ENCODE assay signal across 19 cellular contexts in the genomic region with DNA sequence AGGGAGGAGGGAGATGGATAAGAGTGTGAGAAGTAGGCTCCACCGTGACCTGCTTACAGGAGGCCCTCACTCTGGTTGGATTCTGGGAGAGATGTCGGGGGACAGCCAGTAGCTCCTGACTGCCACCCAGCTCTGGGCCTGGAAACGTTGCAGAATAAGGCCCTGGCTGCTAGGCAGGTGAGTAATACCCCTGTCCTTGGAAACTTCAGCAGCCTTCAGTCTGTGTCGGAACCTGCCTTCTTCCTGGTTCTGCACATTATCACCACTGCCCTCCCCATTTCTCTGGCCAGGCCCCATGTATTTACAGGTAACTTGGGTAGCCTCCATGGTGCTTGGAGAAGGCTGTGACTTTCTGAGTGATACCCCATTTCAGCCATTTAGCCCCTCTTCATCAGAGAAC. TPM values are rescaled to one million over a fixed set of nuclear protein-coding genes. Genes with fewer than 3 reads are reported as not detected.
"Had no signal": no experiment of that assay in that cellular context is flagged by ENCODE, and none has a peak within 500 bp of the region (broad histone marks: within the 10 kb centered on the region; RNA-seq: fewer than 3 reads in every experiment).

No MANE protein-coding gene starts in this region.

- H3K27me3 Mint-ChIP-seq: naive B cell had no signal

- H3K27me3 ChIP-seq: ascending aorta, esophagus muscularis mucosa, heart right ventricle, ovary, thyroid gland had no signal

- DNase-seq: activated CD4-positive, alpha-beta T cell treated with anti-CD3 and anti-CD28 coated beads for 1 hour; activated naive CD4-positive, alpha-beta T cell treated with Interleukin-2 at 50 U/mL for 16 hours; activated T-cell treated with anti-CD3 and anti-CD28 coated beads for 4 hours; heart right ventricle; mesenchymal stem cell; mucosa of descending colon; naive B cell; stimulated activated CD4-positive, alpha-beta T cell treated with anti-CD3 and anti-CD28 coated beads, Interleukin-4, amount 100 ng/mL, for 4 hours; stimulated activated naive CD4-positive, alpha-beta T cell; SW 1271; T-helper 2 cell; thyroid gland had no signal

- ATAC-seq: mucosa of descending colon, sciatic nerve had no signal

- H3K36me3 ChIP-seq: ovary had no signal

- H3K4me3 ChIP-seq: ascending aorta, coronary artery, esophagus muscularis mucosa, heart right ventricle, mucosa of descending colon, ovary, thyroid gland had no signal

- H3K27ac Mint-ChIP-seq: activated T-helper 2 cell treated with anti-CD3 and anti-CD28 coated beads, Interferon-gamma antibody, Interleukin-2, Interleukin-4, amounts not matched to agents 10 μg/mL and 5 μg/mL and 100 μg/mL, durations not matched to agents 14 hours and 24 hours and 36 hours had no signal

- H3K4me1 ChIP-seq: ascending aorta, thyroid gland had no signal

- H3K9me3 ChIP-seq: ascending aorta, esophagus muscularis mucosa, heart right ventricle, mucosa of descending colon, ovary, thyroid gland had no signal

- H3K27ac ChIP-seq: ascending aorta, coronary artery, esophagus muscularis mucosa, heart right ventricle, ovary, VCaP had no signal

- H3K9me3 Mint-ChIP-seq: activated T-helper 2 cell treated with anti-CD3 and anti-CD28 coated beads, Interferon-gamma antibody, Interleukin-2, Interleukin-4, amounts not matched to agents 10 μg/mL and 5 μg/mL and 100 μg/mL, durations not matched to agents 14 hours and 24 hours and 36 hours; naive B cell had no signal

RNA-seq across cellular contexts. Expression of a gene that starts 26.8 kb away (rescaled TPM):
- total RNA-seq: activated T-helper 2 cell treated with anti-CD3 and anti-CD28 coated beads, Interferon-gamma antibody, Interleukin-2, Interleukin-4, amounts not matched to agents 10 μg/mL and 5 μg/mL and 100 μg/mL, durations not matched to agents 14 hours and 24 hours and 36 hours had no signal
